In the genomic region with DNA sequence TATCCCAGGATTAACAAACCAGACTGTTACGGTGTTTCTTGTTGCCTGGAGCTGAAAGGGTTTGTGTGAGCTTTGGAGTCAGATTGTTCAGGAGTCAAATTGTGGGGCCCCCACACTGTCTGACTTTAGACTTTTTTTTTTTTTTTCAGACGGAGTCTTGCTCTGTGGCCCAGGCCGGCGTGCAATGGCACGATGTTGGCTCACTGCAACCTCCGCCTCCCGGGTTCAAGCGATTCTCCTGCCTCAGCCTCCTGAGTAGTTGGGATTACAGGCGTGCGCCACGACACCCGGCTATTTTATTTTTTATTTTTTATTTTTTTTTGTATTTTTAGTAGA, we compare ENCODE assay signal across 8 cellular contexts. TPM values are rescaled to one million over a fixed set of nuclear protein-coding genes. Genes with fewer than 3 reads are reported as not detected.
DNase-seq lines count a peak whose midpoint lies in the region; ATAC-seq, FAIRE-seq and TF ChIP-seq lines count a peak whose summit lies in the region.

No MANE protein-coding gene starts in this region.

- intact Hi-C loops in HCT116 (cut with micrococcal nuclease), result no loop called here
- intact Hi-C loops in activated CD4-positive, alpha-beta memory T cell treated with anti-CD3 and anti-CD28 coated beads for 36 hours (cut with micrococcal nuclease), result loop anchor here (2.0 kb wide), 2 partner anchors 63 to 115 kb away; a partner anchor contains a TSS

- H3K4me3 Mint-ChIP-seq in activated CD4-positive, alpha-beta memory T cell treated with anti-CD3 and anti-CD28 coated beads for 36 hours, result peak overlapping the region; percentile 100

- H3K9ac ChIP-seq in HCT116 (ENCODE audit: low read length), result peak overlapping the region; percentile 91

- no peaks in the 10 kb centered on the region for H3K27me3 Mint-ChIP-seq in activated CD4-positive, alpha-beta memory T cell treated with anti-CD3 and anti-CD28 coated beads for 36 hours

- no peak for TF ChIP-seq POLR2A in HCT116 (IDR thresholded peaks at IDR 0.05; ENCODE audit: borderline replicate concordance, extremely low read depth, insufficient read depth, insufficient read length)

- BruUV-seq in HCT116 (replicated peaks; lab: Mats Ljungman, UMichigan), result no TSS peak

- no peaks in the 10 kb centered on the region for H3K9me2 ChIP-seq in HCT116 (ENCODE audit: insufficient read depth)

- TF ChIP-seq CTCF in HCT116 (IDR thresholded peaks at IDR 0.05 in 2 of 3, conservative IDR thresholded peaks at IDR 0.05 in 1 of 3; ENCODE audit: borderline replicate concordance in 1 of 3, insufficient read depth in 1 of 3, low read depth in 2 of 3, low read length in 2 of 3), result no peak

- peak overlapping the region; percentile 93 for H3K27ac Mint-ChIP-seq in activated CD4-positive, alpha-beta memory T cell treated with anti-CD3 and anti-CD28 coated beads for 36 hours

- DNase-seq in HCT116 (ENCODE audit: low read depth, low spot score), result no peak
- DNase-seq in activated CD4-positive, alpha-beta memory T cell treated with anti-CD3 and anti-CD28 coated beads for 36 hours, result no peak
- DNase-seq in small intestine, result no peak
- DNase-seq in Kasumi-1 (lab: John Stamatoyannopoulos, UW), result no peak
- DNase-seq in globus pallidus (ENCODE audit: low spot score), result no peak
- no peak for DNase-seq in NCI-H69 (lab: John Stamatoyannopoulos, UW)

- peaks cover 6 to 10% of the 10 kb centered on the region in 2 experiments for H3K4me1 ChIP-seq in HCT116 (ENCODE audit: control insufficient read depth in 1 of 2, insufficient read depth in 2 of 2, low read length in 2 of 2)
- H3K4me1 ChIP-seq in small intestine (ENCODE audit: control insufficient read depth in 2 of 2, insufficient read depth in 1 of 2, low read depth in 1 of 2, low read length in 1 of 2), result peaks cover 0 to 2% of the 10 kb centered on the region in 2 donors

- H3K9me3 ChIP-seq in HCT116 (ENCODE audit: control insufficient read depth in 1 of 2, insufficient read depth in 1 of 2, low read depth in 1 of 2, low read length in 2 of 2) (no peaks in the 10 kb centered on the region), small intestine (ENCODE audit: control insufficient read depth, low read depth) (no peaks in the 10 kb centered on the region)

- no peaks in the 10 kb centered on the region for H4K20me1 ChIP-seq in HCT116 (ENCODE audit: insufficient read depth)

- POLR2A ChIA-PET in HCT116 (lab: Charles Lee), result interaction anchor here (0.7 to 1.2 kb wide), 3 partner anchors 11 to 30 kb away, joined by 3 to 6 read pairs (median 3); a partner anchor contains a TSS
- POLR2A ChIA-PET in activated CD4-positive, alpha-beta memory T cell treated with anti-CD3 and anti-CD28 coated beads for 36 hours (lab: Charles Lee), result interaction anchor here (0.8 to 2.9 kb wide), 6 partner anchors 11 to 112 kb away, joined by 3 to 10 read pairs (median 4); a partner anchor contains a TSS

- RAD21 ChIA-PET in HCT116 (lab: Charles Lee; ENCODE audit: low non-redundant PET in 1 of 2, low total read pairs in 2 of 2, uncharacterized antibody in 2 of 2, unreplicated experiment in 2 of 2), result no interaction called here

- WGBS in small intestine, 3 donors, result 79 to 84% (median 81%) methylated on average over 12 of the region's 12 CpGs

- H3K4me1 Mint-ChIP-seq in activated CD4-positive, alpha-beta memory T cell treated with anti-CD3 and anti-CD28 coated beads for 36 hours (ENCODE audit: low read depth), result peaks cover 36% of the 10 kb centered on the region

- no peak overlapping the region for H2AFZ ChIP-seq in HCT116 (ENCODE audit: low read depth, low read length, poor library complexity, severe bottlenecking)

- FAIRE-seq in small intestine (lab: Jason Lieb, UNC), result no peak

- H3K27me3 ChIP-seq in HCT116 (ENCODE audit: insufficient read depth, low read length), result no peaks in the 10 kb centered on the region
- no peaks in the 10 kb centered on the region for H3K27me3 ChIP-seq in small intestine (ENCODE audit: control insufficient read depth in 2 of 2, insufficient read depth in 2 of 2, low read length in 2 of 2)

- peak overlapping the region; percentile 74 for H3K4me2 ChIP-seq in HCT116 (ENCODE audit: low read length)

- no peak overlapping the region for H3K27ac ChIP-seq in HCT116 (ENCODE audit: low read depth, low read length)
- no peak overlapping the region for H3K27ac ChIP-seq in small intestine (ENCODE audit: low read depth in 1 of 2, low read length in 1 of 2)

- peaks cover 23% of the 10 kb centered on the region for H3K36me3 Mint-ChIP-seq in activated CD4-positive, alpha-beta memory T cell treated with anti-CD3 and anti-CD28 coated beads for 36 hours

- peaks cover 47% of the 10 kb centered on the region for H3K79me2 ChIP-seq in HCT116 (ENCODE audit: insufficient read depth, low read length)

- no peak for TF ChIP-seq RAD21 in HCT116 (IDR thresholded peaks at IDR 0.05; ENCODE audit: low read depth)

- CTCF ChIA-PET in HCT116 (lab: Charles Lee), result interaction anchor here (0.9 to 1.1 kb wide), 3 partner anchors 11 to 19 kb away, joined by 3 to 5 read pairs (median 3); a partner anchor contains a TSS
- CTCF ChIA-PET in activated CD4-positive, alpha-beta memory T cell treated with anti-CD3 and anti-CD28 coated beads for 36 hours (lab: Charles Lee), result interaction anchor here (0.7 to 2.8 kb wide), 20 partner anchors 9 to 126 kb away, joined by 3 to 25 read pairs (median 6); a partner anchor contains a TSS

- ATAC-seq in HCT116 (no peak), HG03039 (IDR thresholded peaks at IDR 0.05; ENCODE audit: unreplicated experiment) (no peak)

- H3K4me3 ChIP-seq in HCT116 (replicated peaks in 1 of 2; ENCODE audit: low read depth in 1 of 2, low read length in 2 of 2) (peak overlapping the region; percentile 98 to 100), iPS-11a (ENCODE audit: low read depth, low read length) (peak overlapping the region; percentile 100), small intestine (ENCODE audit: low read depth in 1 of 2, low read length in 2 of 2) (peak overlapping the region; percentile 64 to 67)

- no peaks in the 10 kb centered on the region for H3K9me3 Mint-ChIP-seq in activated CD4-positive, alpha-beta memory T cell treated with anti-CD3 and anti-CD28 coated beads for 36 hours

- peaks cover 20 to 28% of the 10 kb centered on the region in 2 experiments; a peak in 3 of 4 replicates for H3K36me3 ChIP-seq in HCT116 (ENCODE audit: control insufficient read depth in 1 of 2, insufficient read depth in 2 of 2, low read length in 2 of 2)
- peaks cover 5 to 9% of the 10 kb centered on the region in 2 donors for H3K36me3 ChIP-seq in small intestine (ENCODE audit: control insufficient read depth in 2 of 2, insufficient read depth in 2 of 2, low read length in 2 of 2)

TF ChIP-seq in HCT116, 20 proteins besides CTCF, POLR2A, EP300 and RAD21 (continues in another document):
- TF ChIP-seq, protein P1, sequence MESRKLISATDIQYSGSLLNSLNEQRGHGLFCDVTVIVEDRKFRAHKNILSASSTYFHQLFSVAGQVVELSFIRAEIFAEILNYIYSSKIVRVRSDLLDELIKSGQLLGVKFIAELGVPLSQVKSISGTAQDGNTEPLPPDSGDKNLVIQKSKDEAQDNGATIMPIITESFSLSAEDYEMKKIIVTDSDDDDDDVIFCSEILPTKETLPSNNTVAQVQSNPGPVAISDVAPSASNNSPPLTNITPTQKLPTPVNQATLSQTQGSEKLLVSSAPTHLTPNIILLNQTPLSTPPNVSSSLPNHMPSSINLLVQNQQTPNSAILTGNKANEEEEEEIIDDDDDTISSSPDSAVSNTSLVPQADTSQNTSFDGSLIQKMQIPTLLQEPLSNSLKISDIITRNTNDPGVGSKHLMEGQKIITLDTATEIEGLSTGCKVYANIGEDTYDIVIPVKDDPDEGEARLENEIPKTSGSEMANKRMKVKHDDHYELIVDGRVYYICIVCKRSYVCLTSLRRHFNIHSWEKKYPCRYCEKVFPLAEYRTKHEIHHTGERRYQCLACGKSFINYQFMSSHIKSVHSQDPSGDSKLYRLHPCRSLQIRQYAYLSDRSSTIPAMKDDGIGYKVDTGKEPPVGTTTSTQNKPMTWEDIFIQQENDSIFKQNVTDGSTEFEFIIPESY (IDR thresholded peaks at IDR 0.05; ENCODE audit: extremely low read depth, insufficient replicate concordance, low read length), result no peak
- TF ChIP-seq EGR1 (IDR thresholded peaks at IDR 0.05; ENCODE audit: low read depth) (no peak), SIN3A (IDR thresholded peaks at IDR 0.05; ENCODE audit: low read depth) (no peak), SP1 (IDR thresholded peaks at IDR 0.05; ENCODE audit: low read depth) (no peak), FOSL1 (IDR thresholded peaks at IDR 0.05; ENCODE audit: low read depth) (no peak), CEBPB (IDR thresholded peaks at IDR 0.05; ENCODE audit: low read depth) (no peak)
- TF ChIP-seq, protein P2, sequence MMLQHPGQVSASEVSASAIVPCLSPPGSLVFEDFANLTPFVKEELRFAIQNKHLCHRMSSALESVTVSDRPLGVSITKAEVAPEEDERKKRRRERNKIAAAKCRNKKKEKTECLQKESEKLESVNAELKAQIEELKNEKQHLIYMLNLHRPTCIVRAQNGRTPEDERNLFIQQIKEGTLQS (IDR thresholded peaks at IDR 0.05), result no peak
- TF ChIP-seq, protein P3, sequence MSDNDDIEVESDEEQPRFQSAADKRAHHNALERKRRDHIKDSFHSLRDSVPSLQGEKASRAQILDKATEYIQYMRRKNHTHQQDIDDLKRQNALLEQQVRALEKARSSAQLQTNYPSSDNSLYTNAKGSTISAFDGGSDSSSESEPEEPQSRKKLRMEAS (IDR thresholded peaks at IDR 0.05), result no peak

RNA-seq across cellular contexts. Expression of a gene that starts 0.8 kb away (rescaled TPM):
- total RNA-seq in HCT116 (2021; ENCODE audit: unreplicated experiment), result 53.2 TPM
- polyA plus RNA-seq in HCT116 (2012), result 20.7 and 28.2 TPM in 2 replicates
- 10 to 100 TPM; 45.5 to 47.2 TPM for total RNA-seq in activated CD4-positive, alpha-beta memory T cell treated with anti-CD3 and anti-CD28 coated beads for 36 hours
- 10 to 100 TPM; 22.4 to 52.4 (median 32.7) TPM for polyA plus RNA-seq in small intestine

RNA-seq across cellular contexts. Expression of a gene that starts 11.0 kb away (rescaled TPM):
- total RNA-seq in HCT116 (2021; ENCODE audit: unreplicated experiment), result 5.0 TPM
- polyA plus RNA-seq in HCT116 (2012), result 7.9 and 10.0 TPM in 2 replicates
- total RNA-seq in activated CD4-positive, alpha-beta memory T cell treated with anti-CD3 and anti-CD28 coated beads for 36 hours, result 1 to 10 TPM; 3.7 to 3.9 TPM
- 1 to 10 TPM in 2 of 3 donors, under 1 TPM in 1; 0.22 to 2.7 (median 2.7) TPM for polyA plus RNA-seq in small intestine

RNA-seq across cellular contexts. Expression of a gene that starts 11.5 kb away (rescaled TPM):
- 56.6 TPM for total RNA-seq in HCT116 (2021; ENCODE audit: unreplicated experiment)
- 36.3 and 49.0 TPM in 2 replicates for polyA plus RNA-seq in HCT116 (2012)
- total RNA-seq in activated CD4-positive, alpha-beta memory T cell treated with anti-CD3 and anti-CD28 coated beads for 36 hours, result 10 to 100 TPM; 30.0 to 32.0 TPM
- polyA plus RNA-seq in small intestine, result 10 to 100 TPM in 1 of 3 donors, 1 to 10 TPM in 2; 2.2 to 16.7 (median 6.5) TPM

RNA-seq across cellular contexts. Expression of a gene that starts 16.6 kb away (rescaled TPM):
- 11.6 TPM for total RNA-seq in HCT116 (2021; ENCODE audit: unreplicated experiment)
- polyA plus RNA-seq in HCT116 (2012), result 7.2 and 8.2 TPM in 2 replicates
- 1 to 10 TPM; 7.1 to 8.2 TPM for total RNA-seq in activated CD4-positive, alpha-beta memory T cell treated with anti-CD3 and anti-CD28 coated beads for 36 hours
- 1 to 10 TPM in 2 of 3 donors, under 1 TPM in 1; 0.27 to 1.4 (median 1.1) TPM for polyA plus RNA-seq in small intestine

RNA-seq across cellular contexts. Expression of a gene that starts 28.5 kb away (rescaled TPM):
- 21.8 TPM for total RNA-seq in HCT116 (2021; ENCODE audit: unreplicated experiment)
- polyA plus RNA-seq in HCT116 (2012), result 17.5 and 17.8 TPM in 2 replicates
- total RNA-seq in activated CD4-positive, alpha-beta memory T cell treated with anti-CD3 and anti-CD28 coated beads for 36 hours, result 10 to 100 TPM; 20.9 to 21.2 TPM
- 10 to 100 TPM in 1 of 3 donors, 1 to 10 TPM in 2; 8.4 to 13.8 (median 8.9) TPM for polyA plus RNA-seq in small intestine
